In genomic region chr13:21501709-21502108, GRCh38 we compare ENCODE assay signal across 17 cellular contexts. TPM values are rescaled to one million over a fixed set of nuclear protein-coding genes. Genes with fewer than 3 reads are reported as not detected.
DNase-seq lines count a peak whose midpoint lies in the region; ATAC-seq and TF ChIP-seq lines count a peak whose summit lies in the region.
"Had no signal": no experiment of that assay in that cellular context is flagged by ENCODE, and none has a peak within 500 bp of the region (broad histone marks: within the 10 kb centered on the region; RNA-seq: fewer than 3 reads in every experiment).

No MANE protein-coding gene starts in this region.

- H2BK5ac ChIP-seq in mesendoderm (ENCODE audit: low read length) = no peak overlapping the region

- peaks cover 2% of the 10 kb centered on the region for H3K36me3 ChIP-seq in mesendoderm (ENCODE audit: control insufficient read depth, insufficient read depth, low read length)
- H3K36me3 ChIP-seq: breast epithelium had no signal

- H2BK120ac ChIP-seq in mesendoderm (ENCODE audit: low read depth, low read length) = no peak overlapping the region

- H4K5ac ChIP-seq in mesendoderm (ENCODE audit: low read length) = no peak overlapping the region

- H3K4me3 ChIP-seq in epithelial cell of proximal tubule (ENCODE audit: low read depth, low read length) = no peak overlapping the region
- no peak overlapping the region for H3K4me3 ChIP-seq in mesendoderm (ENCODE audit: low read length)
- H3K4me3 ChIP-seq: breast epithelium had no signal

- DNase-seq in GM13977 (ENCODE audit: low spot score) (no peak), NAMALWA (ENCODE audit: low spot score) (peak; percentile 13), epithelial cell of proximal tubule (ENCODE audit: low read depth) (peak; percentile 19), mesendoderm (peak; percentile 73), NCI-H2029 (lab: John Stamatoyannopoulos, UW) (no peak)
- DNase-seq in activated naive CD4-positive, alpha-beta T cell treated with Interleukin-2 at 50 U/mL for 16 hours = no peak
- DNase-seq: activated naive CD8-positive, alpha-beta T cell treated with anti-CD3 and anti-CD28 coated beads, Interleukin-2, amount 50 U/mL, for 24 hours; cortex of kidney; DMS79 treated with DMSO at 0.1 percent for 48 hours; Kasumi-1; NCI-H1436 treated with DMSO at 0.1 percent for 48 hours; stimulated activated naive B cell treated with anti-CD40 and anti-IgM and Interleukin-4, amounts not matched to agents 10 μg/mL and 1 μg/mL and 100 μg/mL, for 72 hours; T1000 had no signal

- H3K23ac ChIP-seq in mesendoderm (ENCODE audit: low read length) = no peak overlapping the region

- ATAC-seq in HG03025 (IDR thresholded peaks at IDR 0.05; ENCODE audit: low FRiP score, unreplicated experiment) = no peak
- ATAC-seq: activated CD4-positive, CD25-positive, alpha-beta regulatory T cell treated with anti-CD3 and anti-CD28 coated beads, Interleukin-2, amount 50 U/mL, for 24 hours; activated naive CD8-positive, alpha-beta T cell treated with anti-CD3 and anti-CD28 coated beads, Interleukin-2, amount 50 U/mL, for 24 hours; sciatic nerve; stimulated activated naive B cell treated with anti-CD40 and anti-IgM and Interleukin-4, amounts not matched to agents 10 μg/mL and 1 μg/mL and 100 μg/mL, for 72 hours had no signal

- H3K79me2 ChIP-seq in mesendoderm (ENCODE audit: control insufficient read depth, insufficient read depth, low read length) = no peaks in the 10 kb centered on the region

- no peak overlapping the region for H2AK5ac ChIP-seq in mesendoderm (ENCODE audit: low read length)

- no peak overlapping the region for H3K4me2 ChIP-seq in mesendoderm (ENCODE audit: low read length)

- H3K4me1 ChIP-seq in mesendoderm (ENCODE audit: control insufficient read depth, low read depth, low read length) = no peaks in the 10 kb centered on the region
- H3K4me1 ChIP-seq: breast epithelium had no signal

- H3K4ac ChIP-seq in mesendoderm (ENCODE audit: low read depth, low read length) = no peak overlapping the region

- H3K9ac ChIP-seq in mesendoderm (ENCODE audit: low read length) = no peak overlapping the region

- WGBS in mesendoderm (ENCODE audit: extremely low coverage, insufficient coverage, low lambda C conversion rate) = no CpG with 5 or more reads among the region's 3 CpGs

- no peak overlapping the region for H3K18ac ChIP-seq in mesendoderm (ENCODE audit: low read length)

- H3K56ac ChIP-seq in mesendoderm (ENCODE audit: low read length) = peak overlapping the region; percentile 34

- in situ Hi-C loops in GM13977 (cut with MboI; ENCODE audit: low pct_unique_long_range_greater_than_20kb, low sequenced_read_pairs, unreplicated experiment) = no loop called here

- no peak overlapping the region for H4K8ac ChIP-seq in mesendoderm (ENCODE audit: low read depth, low read length)

- peak; percentile 10 for TF ChIP-seq CTCF in GM13977 (IDR thresholded peaks at IDR 0.05; ENCODE audit: extremely low read depth, insufficient read depth, missing control alignments)
- TF ChIP-seq CTCF in epithelial cell of proximal tubule (conservative IDR thresholded peaks at IDR 0.05; ENCODE audit: low read depth, low read length) = peak; percentile 39

- no peaks in the 10 kb centered on the region for H3K79me1 ChIP-seq in mesendoderm (ENCODE audit: low read length)

- H3K27me3 ChIP-seq in mesendoderm (ENCODE audit: insufficient read depth, low read length, poor library complexity) = no peaks in the 10 kb centered on the region
- H3K27me3 ChIP-seq: breast epithelium had no signal

- no peak overlapping the region for H2BK15ac ChIP-seq in mesendoderm (replicated peaks; ENCODE audit: low read depth)

- no peak overlapping the region for H3K27ac ChIP-seq in mesendoderm (ENCODE audit: low read depth, low read length)
- H3K27ac ChIP-seq: breast epithelium had no signal

RNA-seq across cellular contexts. Expression of gene ZDHHC20, which starts 42.6 kb away (rescaled TPM):
- 49.2 and 58.4 TPM in 2 replicates for total RNA-seq in epithelial cell of proximal tubule
- 54.8 TPM for polyA plus RNA-seq in mesendoderm (2013, experiment 1 of 2)
- 54.8 TPM for polyA plus RNA-seq in mesendoderm (2013, experiment 2 of 2)

Comparison
In these comparisons a context has a peak if more than half of its experiments do, and no peak if none do; other contexts are left out.
1. DNase-seq: peak in NAMALWA (single experiment), epithelial cell of proximal tubule (single experiment) and mesendoderm (single experiment); none in GM13977 (single experiment), NCI-H2029 (single experiment) and activated naive CD4-positive, alpha-beta T cell treated with Interleukin-2 at 50 U/mL for 16 hours (single experiment).